In the genomic region with DNA sequence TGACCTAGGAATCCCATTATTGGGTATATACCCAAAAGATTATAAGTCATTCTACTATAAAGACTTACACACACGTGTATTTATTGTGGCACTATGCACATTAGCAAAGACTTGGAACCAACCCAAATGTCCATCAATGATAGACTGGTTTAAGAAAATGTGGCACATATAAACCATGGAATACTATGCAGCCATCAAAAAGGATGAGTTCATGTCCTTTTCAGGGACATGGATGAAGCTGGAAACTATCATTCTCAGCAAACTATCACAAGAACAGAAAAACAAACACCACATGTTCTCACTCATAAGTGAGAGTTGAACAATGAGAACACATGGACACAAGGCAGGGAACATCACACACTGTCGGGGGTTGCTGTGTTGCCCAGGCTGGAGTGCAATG, we compare ENCODE assay signal across 14 cellular contexts. TPM values are rescaled to one million over a fixed set of nuclear protein-coding genes. Genes with fewer than 3 reads are reported as not detected.
"Had no signal": no experiment of that assay in that cellular context is flagged by ENCODE, and none has a peak within 500 bp of the region (broad histone marks: within the 10 kb centered on the region; RNA-seq: fewer than 3 reads in every experiment).

No MANE protein-coding gene starts in this region.

RNA-seq across cellular contexts. Expression of gene SLC35F4, which starts 10.2 kb away (rescaled TPM):
- total RNA-seq: activated B cell treated with CpG ODN at 0.5 μM for 24 hours; activated CD4-positive, alpha-beta memory T cell treated with anti-CD3 and anti-CD28 coated beads for 36 hours; activated CD4-positive, alpha-beta memory T cell treated with anti-CD3 and anti-CD28 coated beads, Interleukin-2, amount 10 ng/mL, durations not matched to agents 7 days and 5 days; activated CD4-positive, alpha-beta T cell treated with anti-CD3 and anti-CD28 coated beads for 36 hours; activated CD4-positive, alpha-beta T cell treated with anti-CD3 and anti-CD28 coated beads, Interleukin-2, amount 10 ng/mL, durations not matched to agents 24 days and 14 days; activated CD4-positive, alpha-beta T cell treated with anti-CD3 and anti-CD28 coated beads, Interleukin-2, amount 10 ng/mL, durations not matched to agents 7 days and 5 days; activated CD8-positive, alpha-beta memory T cell treated with anti-CD3 and anti-CD28 coated beads for 36 hours; activated CD8-positive, alpha-beta memory T cell treated with anti-CD3 and anti-CD28 coated beads, Interleukin-2, amount 10 ng/mL, durations not matched to agents 7 days and 5 days; activated CD8-positive, alpha-beta T cell treated with anti-CD3 and anti-CD28 coated beads for 36 hours; activated CD8-positive, alpha-beta T cell treated with anti-CD3 and anti-CD28 coated beads, Interleukin-2, amount 10 ng/mL, durations not matched to agents 7 days and 5 days; T-helper 1 cell treated with Interleukin-12 subunit alpha and Interleukin-12 subunit beta and Interleukin-4 antibody, amounts not matched to agents 30 ng/mL and 1 ng/mL, for 36 hours; T-helper 17 cell; T-helper 2 cell treated with Interferon-gamma antibody and Interleukin-4, amounts not matched to agents 100 ng/mL and 5 ng/mL, for 36 hours; WTC11 had no signal
